1 cellular context compared by ENCODE assay signal in the genomic region with DNA sequence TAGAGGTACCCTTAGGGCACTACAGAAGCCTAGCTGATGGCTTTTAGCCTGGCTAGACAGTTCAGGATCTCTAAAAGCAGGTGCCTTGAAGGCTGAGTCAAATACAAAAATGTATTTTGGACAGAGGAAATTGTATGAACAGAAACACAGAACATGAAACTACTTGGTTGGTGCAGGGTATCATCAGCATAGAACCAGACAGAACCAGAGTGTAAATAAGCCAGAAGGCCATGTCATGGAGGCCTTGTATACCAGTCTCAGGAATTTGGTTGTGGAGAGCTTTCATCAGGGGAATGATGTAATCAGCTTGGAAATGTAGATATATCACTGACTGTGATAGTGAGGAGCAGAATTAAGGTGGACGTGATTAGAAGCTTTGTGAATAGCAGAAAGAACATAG.
A peak's percentile ranks its signal among the peaks of the same experiment; 100 is the strongest.
TF ChIP-seq lines count a peak whose summit lies in the region.

No MANE protein-coding gene starts in this region.

TF ChIP-seq in HEK293, 187 proteins besides CTCF, POLR2A, EP300 and RAD21 (continued from another document):
- TF ChIP-seq ATF2 (tag by site-specific recombination; IDR thresholded peaks at IDR 0.05; ENCODE audit: low read depth) (peak; percentile 43; the same call in 1 of the 2 replicates), ZSCAN23 (tag by site-specific recombination; IDR thresholded peaks at IDR 0.05) (no peak), ZEB2 (tag by site-specific recombination; IDR thresholded peaks at IDR 0.05) (no peak)
- TF ChIP-seq, protein P1, sequence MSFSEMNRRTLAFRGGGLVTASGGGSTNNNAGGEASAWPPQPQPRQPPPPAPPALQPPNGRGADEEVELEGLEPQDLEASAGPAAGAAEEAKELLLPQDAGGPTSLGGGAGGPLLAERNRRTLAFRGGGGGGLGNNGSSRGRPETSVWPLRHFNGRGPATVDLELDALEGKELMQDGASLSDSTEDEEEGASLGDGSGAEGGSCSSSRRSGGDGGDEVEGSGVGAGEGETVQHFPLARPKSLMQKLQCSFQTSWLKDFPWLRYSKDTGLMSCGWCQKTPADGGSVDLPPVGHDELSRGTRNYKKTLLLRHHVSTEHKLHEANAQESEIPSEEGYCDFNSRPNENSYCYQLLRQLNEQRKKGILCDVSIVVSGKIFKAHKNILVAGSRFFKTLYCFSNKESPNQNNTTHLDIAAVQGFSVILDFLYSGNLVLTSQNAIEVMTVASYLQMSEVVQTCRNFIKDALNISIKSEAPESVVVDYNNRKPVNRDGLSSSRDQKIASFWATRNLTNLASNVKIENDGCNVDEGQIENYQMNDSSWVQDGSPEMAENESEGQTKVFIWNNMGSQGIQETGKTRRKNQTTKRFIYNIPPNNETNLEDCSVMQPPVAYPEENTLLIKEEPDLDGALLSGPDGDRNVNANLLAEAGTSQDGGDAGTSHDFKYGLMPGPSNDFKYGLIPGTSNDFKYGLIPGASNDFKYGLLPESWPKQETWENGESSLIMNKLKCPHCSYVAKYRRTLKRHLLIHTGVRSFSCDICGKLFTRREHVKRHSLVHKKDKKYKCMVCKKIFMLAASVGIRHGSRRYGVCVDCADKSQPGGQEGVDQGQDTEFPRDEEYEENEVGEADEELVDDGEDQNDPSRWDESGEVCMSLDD (tag by site-specific recombination; IDR thresholded peaks at IDR 0.05), result no peak
